ENCODE assay signal across 21 cellular contexts in genomic region chr2:96470089-96470488, GRCh38. TPM values are rescaled to one million over a fixed set of nuclear protein-coding genes. Genes with fewer than 3 reads are reported as not detected.
A peak's percentile ranks its signal among the peaks of the same experiment; 100 is the strongest.
DNase-seq lines count a peak whose midpoint lies in the region; ATAC-seq and TF ChIP-seq lines count a peak whose summit lies in the region.
"Had no signal": no experiment of that assay in that cellular context is flagged by ENCODE, and none has a peak within 500 bp of the region (broad histone marks: within the 10 kb centered on the region; RNA-seq: fewer than 3 reads in every experiment).

No MANE protein-coding gene starts in this region.

- TF ChIP-seq POLR2A in body of pancreas (IDR thresholded peaks at IDR 0.05) (no peak), spleen (IDR thresholded peaks at IDR 0.05) (no peak)

- no peaks in the 10 kb centered on the region for H3K9me3 Mint-ChIP-seq in activated naive CD8-positive, alpha-beta T cell (ENCODE audit: low read depth)
- no peaks in the 10 kb centered on the region for H3K9me3 Mint-ChIP-seq in activated naive CD8-positive, alpha-beta T cell treated with anti-CD3 and anti-CD28 coated beads for 36 hours
- H3K9me3 Mint-ChIP-seq: effector memory CD8-positive, alpha-beta T cell; T-helper 1 cell treated with Interleukin-12 subunit alpha and Interleukin-12 subunit beta and Interleukin-4 antibody, amounts not matched to agents 30 μg/mL and 1 μg/mL, for 36 hours had no signal

- no peak for TF ChIP-seq CTCF in body of pancreas (IDR thresholded peaks at IDR 0.05)
- no peak for TF ChIP-seq CTCF in lower lobe of right lung (IDR thresholded peaks at IDR 0.05)
- no peak for TF ChIP-seq CTCF in spleen (IDR thresholded peaks at IDR 0.05 in 8 of 11, conservative IDR thresholded peaks at IDR 0.05 in 3 of 11)

- H3K27ac Mint-ChIP-seq in activated naive CD8-positive, alpha-beta T cell = no peak overlapping the region
- no peak overlapping the region for H3K27ac Mint-ChIP-seq in activated naive CD8-positive, alpha-beta T cell treated with anti-CD3 and anti-CD28 coated beads for 36 hours
- H3K27ac Mint-ChIP-seq: effector memory CD8-positive, alpha-beta T cell; naive B cell; T-helper 1 cell treated with Interleukin-12 subunit alpha and Interleukin-12 subunit beta and Interleukin-4 antibody, amounts not matched to agents 30 μg/mL and 1 μg/mL, for 36 hours had no signal

- H3K27ac ChIP-seq in body of pancreas = peak overlapping the region in 3 of 4 donors; percentile 76 to 89 (median 82)
- no peak overlapping the region for H3K27ac ChIP-seq in lower lobe of right lung
- H3K27ac ChIP-seq in spleen = peak overlapping the region in 6 of 8 donors; percentile 27 to 79 (median 66)
- H3K27ac ChIP-seq: BLaER1, KMS-11, ovary, VCaP had no signal

- no peaks in the 10 kb centered on the region for H3K27me3 Mint-ChIP-seq in activated naive CD8-positive, alpha-beta T cell
- peaks cover 16% of the 10 kb centered on the region for H3K27me3 Mint-ChIP-seq in activated naive CD8-positive, alpha-beta T cell treated with anti-CD3 and anti-CD28 coated beads for 36 hours

- H3K36me3 ChIP-seq in body of pancreas (replicated peaks in 1 of 2; ENCODE audit: insufficient read depth in 1 of 2, low read depth in 2 of 2) (no peaks in the 10 kb centered on the region), lower lobe of right lung (no peaks in the 10 kb centered on the region), spleen (no peaks in the 10 kb centered on the region)
- H3K36me3 ChIP-seq: BLaER1, ovary had no signal

- H3K4me3 Mint-ChIP-seq in activated naive CD8-positive, alpha-beta T cell = peak overlapping the region; percentile 17
- H3K4me3 Mint-ChIP-seq in activated naive CD8-positive, alpha-beta T cell treated with anti-CD3 and anti-CD28 coated beads for 36 hours = no peak overlapping the region
- H3K4me3 Mint-ChIP-seq: effector memory CD8-positive, alpha-beta T cell; T-helper 1 cell treated with Interleukin-12 subunit alpha and Interleukin-12 subunit beta and Interleukin-4 antibody, amounts not matched to agents 30 μg/mL and 1 μg/mL, for 36 hours had no signal

- 18 to 26% methylated on average over 7 of the region's 7 CpGs for WGBS in body of pancreas, 2 donors
- WGBS in spleen, 5 donors = 65 to 80% (median 68%) methylated on average over 7 of the region's 7 CpGs

- ATAC-seq in body of pancreas (peak; percentile 87), lower lobe of right lung (no peak)
- ATAC-seq: HCT116 had no signal

- no peaks in the 10 kb centered on the region for H3K9me3 ChIP-seq in body of pancreas
- no peaks in the 10 kb centered on the region for H3K9me3 ChIP-seq in lower lobe of right lung
- H3K9me3 ChIP-seq in spleen = no peaks in the 10 kb centered on the region
- H3K9me3 ChIP-seq: Caco-2, ovary had no signal

- H3K4me3 ChIP-seq in body of pancreas (no peak overlapping the region), lower lobe of right lung (peak overlapping the region; percentile 31), spleen (peak overlapping the region in 3 of 8 donors; percentile 9 to 52 (median 23))
- H3K4me3 ChIP-seq: BLaER1, ovary had no signal

- DNase-seq in activated naive CD8-positive, alpha-beta T cell treated with anti-CD3 and anti-CD28 coated beads for 36 hours = no peak
- DNase-seq in body of pancreas = peak; percentile 46 to 67 (median 55)
- DNase-seq in lower lobe of right lung = no peak
- no peak for DNase-seq in spleen
- DNase-seq in AG08396 (ENCODE audit: low spot score) = no peak
- no peak for DNase-seq in stimulated activated CD4-positive, alpha-beta T cell treated with anti-CD3 and anti-CD28 coated beads, Interleukin-4, amount 100 ng/mL, for 4 hours
- no peak for DNase-seq in mesenteric fat pad (ENCODE audit: low spot score)
- DNase-seq: Caco-2, NCI-H187 treated with DMSO at 0.1 percent for 48 hours, NCI-H345 had no signal

- intact Hi-C loops in body of pancreas (cut with DNase I) (no loop called here), lower lobe of right lung (cut with DNase I) (no loop called here), spleen (cut with DNase I; ENCODE audit: low total_unique reads) (no loop called here)

- H3K27me3 ChIP-seq in body of pancreas (no peaks in the 10 kb centered on the region), lower lobe of right lung (ENCODE audit: low read depth) (peaks cover 6% of the 10 kb centered on the region), spleen (replicated peaks in 1 of 7) (peaks cover 0 to 12% (median 5%) of the 10 kb centered on the region in 7 donors)
- H3K27me3 ChIP-seq: ovary had no signal

- H3K4me1 ChIP-seq in body of pancreas (peaks cover 23% of the 10 kb centered on the region), lower lobe of right lung (no peaks in the 10 kb centered on the region), spleen (peaks cover 0 to 10% (median 10%) of the 10 kb centered on the region in 6 donors)
- H3K4me1 ChIP-seq: BLaER1, Caco-2 had no signal

- no peaks in the 10 kb centered on the region for H3K36me3 Mint-ChIP-seq in activated naive CD8-positive, alpha-beta T cell
- no peaks in the 10 kb centered on the region for H3K36me3 Mint-ChIP-seq in activated naive CD8-positive, alpha-beta T cell treated with anti-CD3 and anti-CD28 coated beads for 36 hours
- H3K36me3 Mint-ChIP-seq: naive B cell had no signal

- H3K4me1 Mint-ChIP-seq in activated naive CD8-positive, alpha-beta T cell (ENCODE audit: low read depth) = peaks cover 4% of the 10 kb centered on the region
- peaks cover 11% of the 10 kb centered on the region for H3K4me1 Mint-ChIP-seq in activated naive CD8-positive, alpha-beta T cell treated with anti-CD3 and anti-CD28 coated beads for 36 hours

RNA-seq across cellular contexts. Expression of gene NEURL3, which starts 35.1 kb away (rescaled TPM):
- total RNA-seq in activated naive CD8-positive, alpha-beta T cell treated with anti-CD3 and anti-CD28 coated beads for 36 hours = under 1 TPM in 1 of 2 experiments, not detected in 1; 0.16 TPM
- 10 to 100 TPM; 40.7 to 71.2 TPM for total RNA-seq in body of pancreas
- total RNA-seq in lower lobe of right lung = 0.27 TPM
- under 1 TPM in 5 of 7 donors, not detected in 2; 0.32 to 0.98 (median 0.49) TPM for total RNA-seq in spleen
- 1 to 10 TPM in 1 of 3 donors, under 1 TPM in 2; 0.35 to 1.2 (median 0.79) TPM for polyA plus RNA-seq in spleen
- not detected for total RNA-seq in mesenteric fat pad
- total RNA-seq: HT1080, ovary, SK-MEL-5 had no signal

Comparison
In these comparisons a context has a peak if more than half of its experiments do, and no peak if none do; other contexts are left out.
1. DNase-seq: peak in body of pancreas (4 of 4); none in activated naive CD8-positive, alpha-beta T cell treated with anti-CD3 and anti-CD28 coated beads for 36 hours (single experiment), lower lobe of right lung (single experiment), spleen (single experiment), AG08396 (single experiment), stimulated activated CD4-positive, alpha-beta T cell treated with anti-CD3 and anti-CD28 coated beads, Interleukin-4, amount 100 ng/mL, for 4 hours (0 of 2) and mesenteric fat pad (single experiment).
2. RNA of gene NEURL3, which starts 35.1 kb away (total RNA-seq): 40.7 to 71.2 TPM in body of pancreas; 0.32 to 0.98 TPM in spleen, 0.27 TPM in lower lobe of right lung (single experiment), 0.16 TPM in activated naive CD8-positive, alpha-beta T cell treated with anti-CD3 and anti-CD28 coated beads for 36 hours and not detected in mesenteric fat pad (single experiment); every median in the first group is over 10 times any median in the second.